ENCODE assay signal across 8 cellular contexts in genomic region chrX:29478336-29479069, GRCh38.
A peak's percentile ranks its signal among the peaks of the same experiment; 100 is the strongest.
DNase-seq lines count a peak whose midpoint lies in the region; ATAC-seq and TF ChIP-seq lines count a peak whose summit lies in the region.

No MANE protein-coding gene starts in this region.

- H3K4me3 ChIP-seq in epithelial cell of proximal tubule (ENCODE audit: low read depth, low read length) (no peak overlapping the region), smooth muscle cell (no peak overlapping the region)

- H3K79me2 ChIP-seq in smooth muscle cell (ENCODE audit: low read depth) = no peaks in the 10 kb centered on the region

- H3F3A ChIP-seq in smooth muscle cell (ENCODE audit: low read depth) = no peaks in the 10 kb centered on the region

- DNase-seq in DMS53 treated with DMSO at 0.1 percent for 48 hours (lab: John Stamatoyannopoulos, UW; ENCODE audit: unreplicated experiment) (peak; percentile 44), GM19238 (ENCODE audit: insufficient read length, low spot score) (peak; percentile 37), NCI-H82 (lab: John Stamatoyannopoulos, UW) (peak; percentile 63), epithelial cell of proximal tubule (ENCODE audit: low read depth) (no peak), smooth muscle cell (lab: John Stamatoyannopoulos, UW; ENCODE audit: unreplicated experiment) (no peak), GF-D8 (lab: John Stamatoyannopoulos, UW) (no peak), NCI-H1436 treated with DMSO at 0.1 percent for 48 hours (lab: John Stamatoyannopoulos, UW) (no peak)

- no peaks in the 10 kb centered on the region for H3K4me1 ChIP-seq in smooth muscle cell (ENCODE audit: low read depth)

- peak; percentile 71 for TF ChIP-seq CTCF in epithelial cell of proximal tubule (conservative IDR thresholded peaks at IDR 0.05; ENCODE audit: low read depth, low read length)
- peak; percentile 59 for TF ChIP-seq CTCF in smooth muscle cell (IDR thresholded peaks at IDR 0.05; ENCODE audit: borderline replicate concordance, insufficient read depth, poor library complexity, severe bottlenecking)

- WGBS in smooth muscle cell (ENCODE audit: low lambda C conversion rate) = 54% methylated on average over 10 of the region's 10 CpGs

- no peak overlapping the region for H3K9ac ChIP-seq in smooth muscle cell (ENCODE audit: low read depth)

- no peaks in the 10 kb centered on the region for H3K27me3 ChIP-seq in smooth muscle cell (ENCODE audit: low read depth)

- peaks cover 4% of the 10 kb centered on the region for H3K9me3 ChIP-seq in smooth muscle cell (replicated peaks; ENCODE audit: low read depth)

- no peaks in the 10 kb centered on the region for H4K20me1 ChIP-seq in smooth muscle cell (ENCODE audit: low read depth)

- no peak overlapping the region for H2AFZ ChIP-seq in smooth muscle cell (ENCODE audit: low read depth)

- H3K36me3 ChIP-seq in smooth muscle cell (ENCODE audit: low read depth) = no peaks in the 10 kb centered on the region

- ATAC-seq in HG03066 (IDR thresholded peaks at IDR 0.05; ENCODE audit: low read depth, unreplicated experiment) = peak; percentile 77

- no peak overlapping the region for H3K27ac ChIP-seq in smooth muscle cell (ENCODE audit: low read depth)

- peak overlapping the region; percentile 52 for H3K4me2 ChIP-seq in smooth muscle cell

Comparison
In these comparisons a context has a peak if more than half of its experiments do, and no peak if none do; other contexts are left out.
1. DNase-seq: peak in DMS53 treated with DMSO at 0.1 percent for 48 hours (single experiment), GM19238 (single experiment) and NCI-H82 (single experiment); none in epithelial cell of proximal tubule (single experiment), smooth muscle cell (single experiment), GF-D8 (single experiment) and NCI-H1436 treated with DMSO at 0.1 percent for 48 hours (single experiment).